In the genomic region with DNA sequence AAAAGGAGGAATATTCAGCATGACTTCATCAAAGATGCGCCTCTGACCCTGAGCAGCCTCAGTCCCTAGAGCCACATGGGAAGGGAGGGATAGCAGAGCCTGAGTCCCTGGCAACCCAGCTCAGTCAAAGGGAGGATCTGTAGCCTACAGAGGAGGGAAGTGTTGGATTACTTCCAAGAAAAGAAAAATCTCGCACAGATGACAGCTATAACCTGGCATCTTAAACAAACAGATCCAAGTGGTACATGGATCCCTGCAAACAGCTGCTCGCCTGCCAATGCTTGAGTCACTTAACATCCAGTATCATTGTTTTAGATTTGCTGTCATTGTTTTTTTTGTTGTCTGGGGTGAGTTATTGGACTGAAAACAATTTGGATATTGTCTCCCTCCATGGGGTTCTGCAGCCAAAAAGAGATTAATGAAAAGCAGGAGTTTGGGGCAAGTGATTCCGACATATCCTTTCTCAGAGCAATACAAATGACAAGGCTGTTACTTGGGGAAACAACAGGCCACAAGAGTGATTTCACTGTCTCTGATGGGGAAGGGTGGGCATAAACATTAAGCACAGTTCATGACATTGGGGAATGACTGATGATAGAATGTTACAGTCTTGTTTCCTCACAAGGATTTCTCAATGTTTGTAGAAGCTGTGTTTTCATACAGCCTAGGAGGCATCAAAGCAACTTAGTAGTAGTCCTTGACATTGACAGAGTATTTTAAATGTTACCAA, we compare ENCODE assay signal across 15 cellular contexts.
A peak's percentile ranks its signal among the peaks of the same experiment; 100 is the strongest.
DNase-seq lines count a peak whose midpoint lies in the region; ATAC-seq and TF ChIP-seq lines count a peak whose summit lies in the region.
"Had no signal": no experiment of that assay in that cellular context is flagged by ENCODE, and none has a peak within 500 bp of the region (broad histone marks: within the 10 kb centered on the region; RNA-seq: fewer than 3 reads in every experiment).

No MANE protein-coding gene starts in this region.

- no peaks in the 10 kb centered on the region for H3K4me1 ChIP-seq in SJCRH30
- no peaks in the 10 kb centered on the region for H3K4me1 ChIP-seq in suprapubic skin
- H3K4me1 ChIP-seq: heart left ventricle, tibial nerve had no signal

- WGBS in suprapubic skin, result 55% methylated on average over 4 of the region's 4 CpGs

- H3K27ac ChIP-seq in SJCRH30 (no peak overlapping the region), suprapubic skin (no peak overlapping the region)
- H3K27ac ChIP-seq: heart left ventricle, SK-N-MC had no signal

- ATAC-seq in T-helper 17 cell, result no peak
- ATAC-seq: HCT116, heart left ventricle, left colon had no signal

- TF ChIP-seq EP300 in suprapubic skin (IDR thresholded peaks at IDR 0.05), result no peak

- no peaks in the 10 kb centered on the region for H3K36me3 Mint-ChIP-seq in T-helper 17 cell (ENCODE audit: low read depth)

- no peak overlapping the region for H3K4me3 ChIP-seq in SJCRH30
- H3K4me3 ChIP-seq in suprapubic skin, result no peak overlapping the region
- H3K4me3 ChIP-seq: heart left ventricle, SK-N-MC, tibial nerve had no signal

- no peak overlapping the region for H3K4me3 Mint-ChIP-seq in T-helper 17 cell
- H3K4me3 Mint-ChIP-seq: naive B cell had no signal

- no peaks in the 10 kb centered on the region for H3K4me1 Mint-ChIP-seq in T-helper 17 cell
- H3K4me1 Mint-ChIP-seq: naive B cell had no signal

- no peaks in the 10 kb centered on the region for H3K27me3 ChIP-seq in SJCRH30
- H3K27me3 ChIP-seq in suprapubic skin, result no peaks in the 10 kb centered on the region
- H3K27me3 ChIP-seq: tibial nerve had no signal

- no peak for TF ChIP-seq POLR2A in suprapubic skin (IDR thresholded peaks at IDR 0.05)

- DNase-seq in COR-L47 (lab: John Stamatoyannopoulos, UW) (peak; percentile 95), NCI-H2029 (lab: John Stamatoyannopoulos, UW) (peak; percentile 77), SJCRH30 (peak; percentile 24 to 53), kidney glomerular epithelial cell (lab: John Stamatoyannopoulos, UW) (peak; percentile 51), T-helper 17 cell (no peak), suprapubic skin (ENCODE audit: low spot score in 2 of 2) (no peak), HT-29 (ENCODE audit: low spot score) (no peak), ecto neural progenitor cell (ENCODE audit: low spot score) (no peak)
- DNase-seq: activated gamma-delta T cell, heart left ventricle, left colon, naive B cell had no signal

- TF ChIP-seq CTCF in suprapubic skin (IDR thresholded peaks at IDR 0.05), result no peak

- no peaks in the 10 kb centered on the region for H3K36me3 ChIP-seq in SJCRH30
- no peaks in the 10 kb centered on the region for H3K36me3 ChIP-seq in suprapubic skin
- H3K36me3 ChIP-seq: heart left ventricle, tibial nerve had no signal

- no peak overlapping the region for H3K27ac Mint-ChIP-seq in T-helper 17 cell
- H3K27ac Mint-ChIP-seq: naive B cell had no signal

- H3K9me3 ChIP-seq in SJCRH30 (replicated peaks), result 0 out of 2 replicates have a peak, but pooled peaks cover 4% of the 10 kb centered on the region
- H3K9me3 ChIP-seq in T-helper 17 cell (ENCODE audit: control insufficient read depth, low read length, poor library complexity, severe bottlenecking), result no peaks in the 10 kb centered on the region
- peaks cover 13% of the 10 kb centered on the region for H3K9me3 ChIP-seq in suprapubic skin

- H3K27me3 Mint-ChIP-seq in T-helper 17 cell, result peaks cover 30% of the 10 kb centered on the region

Comparison
In these comparisons a context has a peak if more than half of its experiments do, and no peak if none do; other contexts are left out.
1. DNase-seq: peak in COR-L47 (single experiment), NCI-H2029 (single experiment), SJCRH30 (2 of 2) and kidney glomerular epithelial cell (single experiment); none in T-helper 17 cell (0 of 3), suprapubic skin (0 of 2), HT-29 (single experiment) and ecto neural progenitor cell (single experiment).